In genomic region chr12:14249368-14249767, GRCh38 we compare ENCODE assay signal across 2 cellular contexts.
TF ChIP-seq lines count a peak whose summit lies in the region.

No MANE protein-coding gene starts in this region.

TF ChIP-seq in GM23338, 12 proteins besides CTCF, POLR2A, EP300 and RAD21 (continued from another document):
- no peak for TF ChIP-seq REST (IDR thresholded peaks at IDR 0.05; ENCODE audit: unreplicated experiment)

TF ChIP-seq in WTC11, 78 proteins besides CTCF, POLR2A, EP300 and RAD21 (continued from another document):
- TF ChIP-seq PREB (CRISPR knock-in tag; IDR thresholded peaks at IDR 0.05; ENCODE audit: borderline replicate concordance) (no peak), ZBTB43 (CRISPR knock-in tag; IDR thresholded peaks at IDR 0.05) (no peak), NR2C2 (CRISPR knock-in tag; IDR thresholded peaks at IDR 0.05) (no peak)
